ENCODE assay signal across 10 cellular contexts in the genomic region with DNA sequence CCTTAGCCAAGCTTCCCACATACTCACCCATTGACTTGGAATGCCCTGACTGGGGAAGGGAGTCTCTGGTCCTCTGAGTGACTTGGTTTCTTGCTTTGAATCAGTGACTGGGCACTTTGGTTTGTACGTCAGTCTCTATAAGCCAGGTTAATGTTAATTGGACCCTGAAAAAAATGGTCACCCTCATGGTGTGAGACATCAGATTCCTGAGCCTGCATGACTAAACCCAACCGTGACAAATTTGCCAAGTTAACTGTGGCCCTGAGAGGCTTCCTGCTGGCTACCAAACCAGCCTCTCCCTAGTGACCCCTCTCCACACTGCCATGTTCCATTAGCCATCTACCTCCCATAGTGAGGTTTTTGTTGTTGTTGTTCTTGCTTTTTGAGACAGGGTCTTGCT.
"Had no signal": no experiment of that assay in that cellular context is flagged by ENCODE, and none has a peak within 500 bp of the region (broad histone marks: within the 10 kb centered on the region; RNA-seq: fewer than 3 reads in every experiment).

No MANE protein-coding gene starts in this region.

- H3K27me3 ChIP-seq: spleen had no signal

- H3K4me1 ChIP-seq: parathyroid adenoma, spleen had no signal

- H3K36me3 ChIP-seq: spleen had no signal

- FAIRE-seq: keratinocyte, TTC549 had no signal

- H3K9me3 ChIP-seq: spleen had no signal

- DNase-seq: activated gamma-delta T cell; activated T-cell treated with anti-CD3 and anti-CD28 coated beads, Interleukin-2, amount 50 U/mL, for 4 hours; naive B cell; right cardiac atrium; spleen; stimulated activated CD4-positive, alpha-beta T cell treated with anti-CD3 and anti-CD28 coated beads, Interleukin-2, amount 100 ng/mL, for 24 hours; T-helper 2 cell had no signal

- H3K27ac ChIP-seq: parathyroid adenoma, spleen had no signal

- H3K9ac ChIP-seq: parathyroid adenoma had no signal

- H3K4me3 ChIP-seq: spleen had no signal
